Comparison of ENCODE assay signal across 27 cellular contexts in genomic region chr22:33576205-33576604, GRCh38.
"Had no signal": no experiment of that assay in that cellular context is flagged by ENCODE, and none has a peak within 500 bp of the region (broad histone marks: within the 10 kb centered on the region; RNA-seq: fewer than 3 reads in every experiment).

No MANE protein-coding gene starts in this region.

- H3K27ac Mint-ChIP-seq: activated CD8-positive, alpha-beta memory T cell treated with anti-CD3 and anti-CD28 coated beads, Interleukin-2, amount 10 ng/mL, durations not matched to agents 7 days and 5 days; activated CD8-positive, alpha-beta T cell treated with anti-CD3 and anti-CD28 coated beads, Interleukin-2, amount 10 ng/mL, durations not matched to agents 7 days and 5 days; activated naive CD4-positive, alpha-beta T cell treated with anti-CD3 and anti-CD28 coated beads, Interleukin-2, amount 50 U/mL, for 24 hours; activated naive CD8-positive, alpha-beta T cell treated with anti-CD3 and anti-CD28 coated beads, Interleukin-2, amount 50 U/mL, for 24 hours; activated T-helper 2 cell treated with anti-CD3 and anti-CD28 coated beads, Interferon-gamma antibody, Interleukin-2, Interleukin-4, amounts not matched to agents 10 μg/mL and 5 μg/mL and 100 μg/mL, durations not matched to agents 14 hours and 24 hours and 36 hours; endodermal cell; naive thymus-derived CD4-positive, alpha-beta T cell; WTC11 had no signal

- H3K4me1 ChIP-seq: psoas muscle had no signal

- H3K4me2 ChIP-seq: smooth muscle cell had no signal

- H3K36me3 Mint-ChIP-seq: activated CD8-positive, alpha-beta memory T cell treated with anti-CD3 and anti-CD28 coated beads, Interleukin-2, amount 10 ng/mL, durations not matched to agents 7 days and 5 days; activated naive CD4-positive, alpha-beta T cell treated with anti-CD3 and anti-CD28 coated beads, Interleukin-2, amount 50 U/mL, for 24 hours; naive thymus-derived CD4-positive, alpha-beta T cell had no signal

- H3K4me3 ChIP-seq: heart right ventricle, pancreas, psoas muscle, smooth muscle cell, tibial nerve had no signal

- H3K9me3 ChIP-seq: heart right ventricle, pancreas, psoas muscle, tibial nerve had no signal

- H3K4me3 Mint-ChIP-seq: activated CD8-positive, alpha-beta memory T cell treated with anti-CD3 and anti-CD28 coated beads, Interleukin-2, amount 10 ng/mL, durations not matched to agents 7 days and 5 days; activated CD8-positive, alpha-beta T cell treated with anti-CD3 and anti-CD28 coated beads, Interleukin-2, amount 10 ng/mL, durations not matched to agents 7 days and 5 days; activated naive CD4-positive, alpha-beta T cell treated with anti-CD3 and anti-CD28 coated beads, Interleukin-2, amount 50 U/mL, for 24 hours; activated naive CD8-positive, alpha-beta T cell treated with anti-CD3 and anti-CD28 coated beads, Interleukin-2, amount 50 U/mL, for 24 hours; endodermal cell; naive thymus-derived CD4-positive, alpha-beta T cell; neural crest cell; WTC11 had no signal

- ATAC-seq: activated CD8-positive, alpha-beta memory T cell treated with anti-CD3 and anti-CD28 coated beads, Interleukin-2, amount 10 ng/mL, durations not matched to agents 7 days and 5 days; activated CD8-positive, alpha-beta T cell treated with anti-CD3 and anti-CD28 coated beads, Interleukin-2, amount 10 ng/mL, durations not matched to agents 7 days and 5 days; activated naive CD8-positive, alpha-beta T cell treated with anti-CD3 and anti-CD28 coated beads, Interleukin-2, amount 50 U/mL, for 24 hours; esophagus mucosa; heart right ventricle; left ventricle myocardium superior; naive thymus-derived CD4-positive, alpha-beta T cell; pancreas; psoas muscle; WTC11 had no signal

- DNase-seq: activated CD4-positive, alpha-beta T cell treated with anti-CD3 and anti-CD28 coated beads, Interleukin-2, amount 50 U/mL, for 1 hour; activated CD8-positive, alpha-beta memory T cell treated with anti-CD3 and anti-CD28 coated beads, Interleukin-2, amount 10 ng/mL, durations not matched to agents 7 days and 5 days; activated CD8-positive, alpha-beta T cell treated with anti-CD3 and anti-CD28 coated beads, Interleukin-2, amount 10 ng/mL, durations not matched to agents 7 days and 5 days; activated naive CD8-positive, alpha-beta T cell treated with anti-CD3 and anti-CD28 coated beads, Interleukin-2, amount 50 U/mL, for 24 hours; activated T-cell treated with anti-CD3 and anti-CD28 coated beads, Interleukin-2, amount 50 U/mL, for 48 hours; amygdala; caudate nucleus; cortex of kidney; endodermal cell; foreskin fibroblast; heart right ventricle; left ventricle myocardium superior; naive thymus-derived CD4-positive, alpha-beta T cell; nucleus accumbens; pancreas; psoas muscle; stimulated activated CD4-positive, alpha-beta T cell treated with anti-CD3 and anti-CD28 coated beads, Interleukin-15, amount 100 ng/mL, for 24 hours; stimulated activated CD4-positive, alpha-beta T cell treated with anti-CD3 and anti-CD28 coated beads, Interleukin-2, amount 100 ng/mL, for 24 hours; stimulated activated naive CD4-positive, alpha-beta T cell treated with Interleukin-2 at 50 U/mL for 16 hours; T-helper 2 cell had no signal

- H3K27me3 Mint-ChIP-seq: activated CD8-positive, alpha-beta memory T cell treated with anti-CD3 and anti-CD28 coated beads, Interleukin-2, amount 10 ng/mL, durations not matched to agents 7 days and 5 days; activated naive CD8-positive, alpha-beta T cell treated with anti-CD3 and anti-CD28 coated beads, Interleukin-2, amount 50 U/mL, for 24 hours had no signal

- FAIRE-seq: pancreas had no signal

- H3K4me1 Mint-ChIP-seq: activated CD8-positive, alpha-beta memory T cell treated with anti-CD3 and anti-CD28 coated beads, Interleukin-2, amount 10 ng/mL, durations not matched to agents 7 days and 5 days; activated naive CD4-positive, alpha-beta T cell treated with anti-CD3 and anti-CD28 coated beads, Interleukin-2, amount 50 U/mL, for 24 hours; naive thymus-derived CD4-positive, alpha-beta T cell had no signal

- H3K36me3 ChIP-seq: heart right ventricle, pancreas, tibial nerve had no signal

- H3K9me3 Mint-ChIP-seq: activated naive CD4-positive, alpha-beta T cell treated with anti-CD3 and anti-CD28 coated beads, Interleukin-2, amount 50 U/mL, for 24 hours; activated naive CD8-positive, alpha-beta T cell treated with anti-CD3 and anti-CD28 coated beads, Interleukin-2, amount 50 U/mL, for 24 hours; activated T-helper 2 cell treated with anti-CD3 and anti-CD28 coated beads, Interferon-gamma antibody, Interleukin-2, Interleukin-4, amounts not matched to agents 10 μg/mL and 5 μg/mL and 100 μg/mL, durations not matched to agents 14 hours and 24 hours and 36 hours; endodermal cell; neural crest cell; WTC11 had no signal

- H3K27me3 ChIP-seq: heart right ventricle, pancreas, tibial nerve had no signal

- H3K27ac ChIP-seq: heart right ventricle, pancreas, psoas muscle, tibial nerve had no signal
